Comparison of ENCODE assay signal across 1 cellular context in the genomic region with DNA sequence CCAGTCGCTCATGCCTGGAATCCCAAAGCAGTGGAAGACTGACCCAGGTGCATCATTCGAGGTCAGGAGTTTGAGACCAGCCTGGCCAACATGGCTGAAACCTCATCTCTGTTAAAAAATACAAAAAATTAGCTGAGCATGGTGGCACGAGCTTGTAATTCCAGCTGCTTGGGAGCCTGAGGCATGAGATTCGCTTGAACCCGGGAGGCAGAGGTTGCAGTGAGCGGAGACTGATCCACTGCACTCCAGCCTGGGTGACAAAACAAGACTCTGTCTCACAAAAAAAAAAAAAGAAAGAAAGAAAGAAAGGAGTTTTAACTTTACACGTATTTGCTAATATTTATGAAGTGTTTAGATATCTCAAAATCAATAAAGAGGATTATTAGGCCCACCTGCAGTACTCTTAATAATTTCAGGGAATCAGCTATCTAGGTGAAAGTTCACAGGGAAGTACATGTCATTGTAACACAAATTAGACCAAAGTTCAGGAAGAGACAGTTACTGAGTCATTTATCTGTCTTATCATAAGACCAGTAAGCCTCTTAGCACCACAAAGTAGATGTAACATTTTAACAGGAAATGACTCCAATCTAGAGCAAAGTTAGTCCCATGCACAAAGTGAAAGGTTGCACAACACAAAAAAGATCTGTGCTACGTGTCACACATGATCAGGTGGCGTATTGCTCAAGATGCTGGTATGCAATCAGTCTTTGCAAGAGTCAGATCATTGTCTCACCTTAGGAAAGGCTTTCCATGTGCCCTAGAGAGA.
TF ChIP-seq lines count a peak whose summit lies in the region.

No MANE protein-coding gene starts in this region.

TF ChIP-seq in HepG2, 621 proteins besides CTCF, POLR2A, EP300 and RAD21 (continued from another document and continues in another):
- TF ChIP-seq MED13 (CRISPR knock-in tag; IDR thresholded peaks at IDR 0.05) (peak; percentile 98), SMAD3 (CRISPR knock-in tag; IDR thresholded peaks at IDR 0.05) (peak; percentile 98), KLF11 (CRISPR knock-in tag; IDR thresholded peaks at IDR 0.05) (no peak; the same call in none of the 2 replicates), NFE2L1 (CRISPR knock-in tag; IDR thresholded peaks at IDR 0.05; ENCODE audit: borderline replicate concordance) (no peak), SNRNP70 (IDR thresholded peaks at IDR 0.05; ENCODE audit: low read depth, low read length) (no peak), ONECUT2 (CRISPR knock-in tag; IDR thresholded peaks at IDR 0.05) (peak; percentile 49), NFKB2 (CRISPR knock-in tag; IDR thresholded peaks at IDR 0.05; ENCODE audit: borderline replicate concordance) (no peak), SMARCC2 (IDR thresholded peaks at IDR 0.05) (0 out of 2 replicates have a peak, but pooled peaks have one; percentile 16), ASH2L (IDR thresholded peaks at IDR 0.05; ENCODE audit: insufficient read length, low read depth, low read length) (peak; percentile 65), HNF4G (IDR thresholded peaks at IDR 0.05; ENCODE audit: borderline replicate concordance, low read depth, low read length) (peak; percentile 88), HNF4G (CRISPR knock-in tag; IDR thresholded peaks at IDR 0.05; ENCODE audit: borderline replicate concordance, low read depth) (0 out of 2 replicates have a peak, but pooled peaks have one; percentile 85), PHF20 (CRISPR knock-in tag; IDR thresholded peaks at IDR 0.05) (no peak), EZH2 (conservative IDR thresholded peaks at IDR 0.05; ENCODE audit: low read depth, low read length) (no peak), PPARG (CRISPR knock-in tag; conservative IDR thresholded peaks at IDR 0.05) (peak; percentile 100), RFXAP (CRISPR knock-in tag; IDR thresholded peaks at IDR 0.05; ENCODE audit: borderline replicate concordance) (peak; percentile 84; the same call in 1 of the 2 replicates), JUN (CRISPR knock-in tag; IDR thresholded peaks at IDR 0.05) (peak; percentile 96), GTF2F1 (IDR thresholded peaks at IDR 0.05; ENCODE audit: low read length) (0 out of 2 replicates have a peak, but pooled peaks have one; percentile 55), SOX13 (IDR thresholded peaks at IDR 0.05) (peak; percentile 97), SOX13 (CRISPR knock-in tag; conservative IDR thresholded peaks at IDR 0.05 in 1 of 2, IDR thresholded peaks at IDR 0.05 in 1 of 2) (peak in 1 of 2 experiments; percentile 99; a peak in 2 of 4 replicates), KMT2B (CRISPR knock-in tag; IDR thresholded peaks at IDR 0.05) (peak; percentile 74), TOPORS (CRISPR knock-in tag; IDR thresholded peaks at IDR 0.05) (0 out of 2 replicates have a peak, but pooled peaks have one; percentile 28), NFIB (CRISPR knock-in tag; IDR thresholded peaks at IDR 0.05; ENCODE audit: borderline replicate concordance) (no peak), NFYC (CRISPR knock-in tag; IDR thresholded peaks at IDR 0.05) (peak; percentile 48; the same call in 1 of the 2 replicates), CEBPB (IDR thresholded peaks at IDR 0.05; ENCODE audit: borderline replicate concordance, low read depth, low read length) (peak; percentile 100)
- TF ChIP-seq, protein P1, sequence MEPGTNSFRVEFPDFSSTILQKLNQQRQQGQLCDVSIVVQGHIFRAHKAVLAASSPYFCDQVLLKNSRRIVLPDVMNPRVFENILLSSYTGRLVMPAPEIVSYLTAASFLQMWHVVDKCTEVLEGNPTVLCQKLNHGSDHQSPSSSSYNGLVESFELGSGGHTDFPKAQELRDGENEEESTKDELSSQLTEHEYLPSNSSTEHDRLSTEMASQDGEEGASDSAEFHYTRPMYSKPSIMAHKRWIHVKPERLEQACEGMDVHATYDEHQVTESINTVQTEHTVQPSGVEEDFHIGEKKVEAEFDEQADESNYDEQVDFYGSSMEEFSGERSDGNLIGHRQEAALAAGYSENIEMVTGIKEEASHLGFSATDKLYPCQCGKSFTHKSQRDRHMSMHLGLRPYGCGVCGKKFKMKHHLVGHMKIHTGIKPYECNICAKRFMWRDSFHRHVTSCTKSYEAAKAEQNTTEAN (CRISPR knock-in tag; conservative IDR thresholded peaks at IDR 0.05) = peak; percentile 97
- TF ChIP-seq, protein P2, sequence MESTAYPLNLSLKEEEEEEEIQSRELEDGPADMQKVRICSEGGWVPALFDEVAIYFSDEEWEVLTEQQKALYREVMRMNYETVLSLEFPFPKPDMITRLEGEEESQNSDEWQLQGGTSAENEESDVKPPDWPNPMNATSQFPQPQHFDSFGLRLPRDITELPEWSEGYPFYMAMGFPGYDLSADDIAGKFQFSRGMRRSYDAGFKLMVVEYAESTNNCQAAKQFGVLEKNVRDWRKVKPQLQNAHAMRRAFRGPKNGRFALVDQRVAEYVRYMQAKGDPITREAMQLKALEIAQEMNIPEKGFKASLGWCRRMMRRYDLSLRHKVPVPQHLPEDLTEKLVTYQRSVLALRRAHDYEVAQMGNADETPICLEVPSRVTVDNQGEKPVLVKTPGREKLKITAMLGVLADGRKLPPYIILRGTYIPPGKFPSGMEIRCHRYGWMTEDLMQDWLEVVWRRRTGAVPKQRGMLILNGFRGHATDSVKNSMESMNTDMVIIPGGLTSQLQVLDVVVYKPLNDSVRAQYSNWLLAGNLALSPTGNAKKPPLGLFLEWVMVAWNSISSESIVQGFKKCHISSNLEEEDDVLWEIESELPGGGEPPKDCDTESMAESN (CRISPR knock-in tag; conservative IDR thresholded peaks at IDR 0.05) = peak; percentile 87; the same call in 1 of the 2 replicates
- TF ChIP-seq, protein P3, sequence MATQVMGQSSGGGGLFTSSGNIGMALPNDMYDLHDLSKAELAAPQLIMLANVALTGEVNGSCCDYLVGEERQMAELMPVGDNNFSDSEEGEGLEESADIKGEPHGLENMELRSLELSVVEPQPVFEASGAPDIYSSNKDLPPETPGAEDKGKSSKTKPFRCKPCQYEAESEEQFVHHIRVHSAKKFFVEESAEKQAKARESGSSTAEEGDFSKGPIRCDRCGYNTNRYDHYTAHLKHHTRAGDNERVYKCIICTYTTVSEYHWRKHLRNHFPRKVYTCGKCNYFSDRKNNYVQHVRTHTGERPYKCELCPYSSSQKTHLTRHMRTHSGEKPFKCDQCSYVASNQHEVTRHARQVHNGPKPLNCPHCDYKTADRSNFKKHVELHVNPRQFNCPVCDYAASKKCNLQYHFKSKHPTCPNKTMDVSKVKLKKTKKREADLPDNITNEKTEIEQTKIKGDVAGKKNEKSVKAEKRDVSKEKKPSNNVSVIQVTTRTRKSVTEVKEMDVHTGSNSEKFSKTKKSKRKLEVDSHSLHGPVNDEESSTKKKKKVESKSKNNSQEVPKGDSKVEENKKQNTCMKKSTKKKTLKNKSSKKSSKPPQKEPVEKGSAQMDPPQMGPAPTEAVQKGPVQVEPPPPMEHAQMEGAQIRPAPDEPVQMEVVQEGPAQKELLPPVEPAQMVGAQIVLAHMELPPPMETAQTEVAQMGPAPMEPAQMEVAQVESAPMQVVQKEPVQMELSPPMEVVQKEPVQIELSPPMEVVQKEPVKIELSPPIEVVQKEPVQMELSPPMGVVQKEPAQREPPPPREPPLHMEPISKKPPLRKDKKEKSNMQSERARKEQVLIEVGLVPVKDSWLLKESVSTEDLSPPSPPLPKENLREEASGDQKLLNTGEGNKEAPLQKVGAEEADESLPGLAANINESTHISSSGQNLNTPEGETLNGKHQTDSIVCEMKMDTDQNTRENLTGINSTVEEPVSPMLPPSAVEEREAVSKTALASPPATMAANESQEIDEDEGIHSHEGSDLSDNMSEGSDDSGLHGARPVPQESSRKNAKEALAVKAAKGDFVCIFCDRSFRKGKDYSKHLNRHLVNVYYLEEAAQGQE (IDR thresholded peaks at IDR 0.05; ENCODE audit: borderline replicate concordance in 1 of 2, low read depth in 1 of 2, low read length in 2 of 2) = peak in 1 of 2 experiments; percentile 79; a peak in 1 of 4 replicates
- TF ChIP-seq, protein P4, sequence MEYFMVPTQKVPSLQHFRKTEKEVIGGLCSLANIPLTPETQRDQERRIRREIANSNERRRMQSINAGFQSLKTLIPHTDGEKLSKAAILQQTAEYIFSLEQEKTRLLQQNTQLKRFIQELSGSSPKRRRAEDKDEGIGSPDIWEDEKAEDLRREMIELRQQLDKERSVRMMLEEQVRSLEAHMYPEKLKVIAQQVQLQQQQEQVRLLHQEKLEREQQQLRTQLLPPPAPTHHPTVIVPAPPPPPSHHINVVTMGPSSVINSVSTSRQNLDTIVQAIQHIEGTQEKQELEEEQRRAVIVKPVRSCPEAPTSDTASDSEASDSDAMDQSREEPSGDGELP (IDR thresholded peaks at IDR 0.05; ENCODE audit: borderline replicate concordance, low read depth) = peak; percentile 98
- TF ChIP-seq, protein P5, sequence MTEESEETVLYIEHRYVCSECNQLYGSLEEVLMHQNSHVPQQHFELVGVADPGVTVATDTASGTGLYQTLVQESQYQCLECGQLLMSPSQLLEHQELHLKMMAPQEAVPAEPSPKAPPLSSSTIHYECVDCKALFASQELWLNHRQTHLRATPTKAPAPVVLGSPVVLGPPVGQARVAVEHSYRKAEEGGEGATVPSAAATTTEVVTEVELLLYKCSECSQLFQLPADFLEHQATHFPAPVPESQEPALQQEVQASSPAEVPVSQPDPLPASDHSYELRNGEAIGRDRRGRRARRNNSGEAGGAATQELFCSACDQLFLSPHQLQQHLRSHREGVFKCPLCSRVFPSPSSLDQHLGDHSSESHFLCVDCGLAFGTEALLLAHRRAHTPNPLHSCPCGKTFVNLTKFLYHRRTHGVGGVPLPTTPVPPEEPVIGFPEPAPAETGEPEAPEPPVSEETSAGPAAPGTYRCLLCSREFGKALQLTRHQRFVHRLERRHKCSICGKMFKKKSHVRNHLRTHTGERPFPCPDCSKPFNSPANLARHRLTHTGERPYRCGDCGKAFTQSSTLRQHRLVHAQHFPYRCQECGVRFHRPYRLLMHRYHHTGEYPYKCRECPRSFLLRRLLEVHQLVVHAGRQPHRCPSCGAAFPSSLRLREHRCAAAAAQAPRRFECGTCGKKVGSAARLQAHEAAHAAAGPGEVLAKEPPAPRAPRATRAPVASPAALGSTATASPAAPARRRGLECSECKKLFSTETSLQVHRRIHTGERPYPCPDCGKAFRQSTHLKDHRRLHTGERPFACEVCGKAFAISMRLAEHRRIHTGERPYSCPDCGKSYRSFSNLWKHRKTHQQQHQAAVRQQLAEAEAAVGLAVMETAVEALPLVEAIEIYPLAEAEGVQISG (CRISPR knock-in tag; IDR thresholded peaks at IDR 0.05) = peak; percentile 86
- TF ChIP-seq, protein P6, sequence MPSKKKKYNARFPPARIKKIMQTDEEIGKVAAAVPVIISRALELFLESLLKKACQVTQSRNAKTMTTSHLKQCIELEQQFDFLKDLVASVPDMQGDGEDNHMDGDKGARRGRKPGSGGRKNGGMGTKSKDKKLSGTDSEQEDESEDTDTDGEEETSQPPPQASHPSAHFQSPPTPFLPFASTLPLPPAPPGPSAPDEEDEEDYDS (CRISPR knock-in tag; IDR thresholded peaks at IDR 0.05) = peak; percentile 80
- TF ChIP-seq, protein P7, sequence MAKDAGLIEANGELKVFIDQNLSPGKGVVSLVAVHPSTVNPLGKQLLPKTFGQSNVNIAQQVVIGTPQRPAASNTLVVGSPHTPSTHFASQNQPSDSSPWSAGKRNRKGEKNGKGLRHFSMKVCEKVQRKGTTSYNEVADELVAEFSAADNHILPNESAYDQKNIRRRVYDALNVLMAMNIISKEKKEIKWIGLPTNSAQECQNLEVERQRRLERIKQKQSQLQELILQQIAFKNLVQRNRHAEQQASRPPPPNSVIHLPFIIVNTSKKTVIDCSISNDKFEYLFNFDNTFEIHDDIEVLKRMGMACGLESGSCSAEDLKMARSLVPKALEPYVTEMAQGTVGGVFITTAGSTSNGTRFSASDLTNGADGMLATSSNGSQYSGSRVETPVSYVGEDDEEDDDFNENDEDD (CRISPR knock-in tag; IDR thresholded peaks at IDR 0.05; ENCODE audit: borderline replicate concordance) = peak; percentile 88; the same call in 1 of the 2 replicates
- TF ChIP-seq, protein P8, sequence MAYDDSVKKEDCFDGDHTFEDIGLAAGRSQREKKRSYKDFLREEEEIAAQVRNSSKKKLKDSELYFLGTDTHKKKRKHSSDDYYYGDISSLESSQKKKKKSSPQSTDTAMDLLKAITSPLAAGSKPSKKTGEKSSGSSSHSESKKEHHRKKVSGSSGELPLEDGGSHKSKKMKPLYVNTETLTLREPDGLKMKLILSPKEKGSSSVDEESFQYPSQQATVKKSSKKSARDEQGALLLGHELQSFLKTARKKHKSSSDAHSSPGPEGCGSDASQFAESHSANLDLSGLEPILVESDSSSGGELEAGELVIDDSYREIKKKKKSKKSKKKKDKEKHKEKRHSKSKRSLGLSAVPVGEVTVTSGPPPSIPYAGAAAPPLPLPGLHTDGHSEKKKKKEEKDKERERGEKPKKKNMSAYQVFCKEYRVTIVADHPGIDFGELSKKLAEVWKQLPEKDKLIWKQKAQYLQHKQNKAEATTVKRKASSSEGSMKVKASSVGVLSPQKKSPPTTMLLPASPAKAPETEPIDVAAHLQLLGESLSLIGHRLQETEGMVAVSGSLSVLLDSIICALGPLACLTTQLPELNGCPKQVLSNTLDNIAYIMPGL (CRISPR knock-in tag; IDR thresholded peaks at IDR 0.05; ENCODE audit: borderline replicate concordance in 1 of 2, low read depth in 1 of 2) = peak in 1 of 2 experiments; percentile 70; a peak in 1 of 4 replicates
- TF ChIP-seq, protein P9, sequence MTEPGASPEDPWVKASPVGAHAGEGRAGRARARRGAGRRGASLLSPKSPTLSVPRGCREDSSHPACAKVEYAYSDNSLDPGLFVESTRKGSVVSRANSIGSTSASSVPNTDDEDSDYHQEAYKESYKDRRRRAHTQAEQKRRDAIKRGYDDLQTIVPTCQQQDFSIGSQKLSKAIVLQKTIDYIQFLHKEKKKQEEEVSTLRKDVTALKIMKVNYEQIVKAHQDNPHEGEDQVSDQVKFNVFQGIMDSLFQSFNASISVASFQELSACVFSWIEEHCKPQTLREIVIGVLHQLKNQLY (CRISPR knock-in tag; IDR thresholded peaks at IDR 0.05) = peak; percentile 99
- TF ChIP-seq, protein P10, sequence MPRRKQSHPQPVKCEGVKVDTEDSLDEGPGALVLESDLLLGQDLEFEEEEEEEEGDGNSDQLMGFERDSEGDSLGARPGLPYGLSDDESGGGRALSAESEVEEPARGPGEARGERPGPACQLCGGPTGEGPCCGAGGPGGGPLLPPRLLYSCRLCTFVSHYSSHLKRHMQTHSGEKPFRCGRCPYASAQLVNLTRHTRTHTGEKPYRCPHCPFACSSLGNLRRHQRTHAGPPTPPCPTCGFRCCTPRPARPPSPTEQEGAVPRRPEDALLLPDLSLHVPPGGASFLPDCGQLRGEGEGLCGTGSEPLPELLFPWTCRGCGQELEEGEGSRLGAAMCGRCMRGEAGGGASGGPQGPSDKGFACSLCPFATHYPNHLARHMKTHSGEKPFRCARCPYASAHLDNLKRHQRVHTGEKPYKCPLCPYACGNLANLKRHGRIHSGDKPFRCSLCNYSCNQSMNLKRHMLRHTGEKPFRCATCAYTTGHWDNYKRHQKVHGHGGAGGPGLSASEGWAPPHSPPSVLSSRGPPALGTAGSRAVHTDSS (CRISPR knock-in tag; conservative IDR thresholded peaks at IDR 0.05) = no peak
- TF ChIP-seq, protein P11, sequence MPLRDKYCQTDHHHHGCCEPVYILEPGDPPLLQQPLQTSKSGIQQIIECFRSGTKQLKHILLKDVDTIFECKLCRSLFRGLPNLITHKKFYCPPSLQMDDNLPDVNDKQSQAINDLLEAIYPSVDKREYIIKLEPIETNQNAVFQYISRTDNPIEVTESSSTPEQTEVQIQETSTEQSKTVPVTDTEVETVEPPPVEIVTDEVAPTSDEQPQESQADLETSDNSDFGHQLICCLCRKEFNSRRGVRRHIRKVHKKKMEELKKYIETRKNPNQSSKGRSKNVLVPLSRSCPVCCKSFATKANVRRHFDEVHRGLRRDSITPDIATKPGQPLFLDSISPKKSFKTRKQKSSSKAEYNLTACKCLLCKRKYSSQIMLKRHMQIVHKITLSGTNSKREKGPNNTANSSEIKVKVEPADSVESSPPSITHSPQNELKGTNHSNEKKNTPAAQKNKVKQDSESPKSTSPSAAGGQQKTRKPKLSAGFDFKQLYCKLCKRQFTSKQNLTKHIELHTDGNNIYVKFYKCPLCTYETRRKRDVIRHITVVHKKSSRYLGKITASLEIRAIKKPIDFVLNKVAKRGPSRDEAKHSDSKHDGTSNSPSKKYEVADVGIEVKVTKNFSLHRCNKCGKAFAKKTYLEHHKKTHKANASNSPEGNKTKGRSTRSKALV (CRISPR knock-in tag; IDR thresholded peaks at IDR 0.05) = 0 out of 2 replicates have a peak, but pooled peaks have one; percentile 21
